Comparison of ENCODE assay signal across 12 cellular contexts in the genomic region with DNA sequence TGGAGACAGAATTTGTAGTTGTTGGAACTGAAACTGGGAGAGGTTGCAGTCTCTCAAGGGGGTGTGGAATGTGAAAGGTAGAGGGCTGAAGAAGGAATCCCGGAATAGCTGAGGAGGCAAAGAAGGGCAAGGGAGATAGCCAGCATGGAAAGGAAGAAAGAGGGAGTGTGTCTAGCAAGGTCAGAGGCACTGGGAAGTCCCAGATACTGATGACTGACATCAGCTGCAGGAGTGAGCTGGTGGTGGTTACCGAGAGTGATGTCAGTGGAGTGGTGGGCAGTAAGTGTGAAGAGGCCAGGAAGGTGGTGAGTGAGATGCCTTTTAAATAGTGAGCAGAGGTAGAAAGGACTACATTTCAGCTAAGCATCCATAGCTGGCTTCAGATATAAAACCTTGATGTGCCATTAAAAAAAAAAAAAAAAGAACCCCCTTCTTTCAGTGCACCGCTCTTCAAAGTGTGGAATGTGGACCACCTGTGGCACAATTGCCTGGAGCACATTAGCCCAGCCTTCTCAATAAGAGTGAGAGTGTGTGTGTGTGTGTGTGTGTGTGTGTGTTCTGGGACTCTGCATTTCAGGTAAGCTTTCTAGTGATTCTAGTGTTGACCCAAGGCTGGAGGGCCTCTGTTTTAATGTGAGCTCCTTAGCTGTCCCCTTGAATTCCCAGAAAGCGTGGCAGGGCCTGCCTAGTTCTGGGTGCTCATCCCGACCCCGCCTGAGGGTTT. TPM values are rescaled to one million over a fixed set of nuclear protein-coding genes. Genes with fewer than 3 reads are reported as not detected.
DNase-seq lines count a peak whose midpoint lies in the region; ATAC-seq and TF ChIP-seq lines count a peak whose summit lies in the region.
"Had no signal": no experiment of that assay in that cellular context is flagged by ENCODE, and none has a peak within 500 bp of the region (broad histone marks: within the 10 kb centered on the region; RNA-seq: fewer than 3 reads in every experiment).

No MANE protein-coding gene starts in this region.

- no peaks in the 10 kb centered on the region for H3K9me3 ChIP-seq in vagina
- H3K9me3 ChIP-seq: HAP-1, uterus had no signal

- DNase-seq in GM12865 (ENCODE audit: low read depth) = peak; percentile 45
- peak; percentile 27 for DNase-seq in activated CD8-positive, alpha-beta memory T cell treated with anti-CD3 and anti-CD28 coated beads, Interleukin-2, amount 50 U/mL, for 24 hours (ENCODE audit: extremely low read depth)
- DNase-seq in stimulated activated CD4-positive, alpha-beta T cell treated with anti-CD3 and anti-CD28 coated beads, Interleukin-12 subunit alpha, Interleukin-12 subunit beta, amount 100 ng/mL, for 4 hours = peak; percentile 13
- no peak for DNase-seq in NCI-H1105 (lab: John Stamatoyannopoulos, UW)
- DNase-seq in midbrain (lab: John Stamatoyannopoulos, UW) = no peak
- DNase-seq in vagina (ENCODE audit: extremely low spot score in 2 of 2) = no peak
- no peak for DNase-seq in coronary artery (ENCODE audit: low spot score)
- DNase-seq: NCI-H2171 treated with DMSO at 0.1 percent for 48 hours, SHP77 treated with DMSO at 0.1 percent for 48 hours, uterus had no signal

- TF ChIP-seq POLR2A in vagina (IDR thresholded peaks at IDR 0.05) = no peak

- H3K4me1 ChIP-seq in vagina = no peaks in the 10 kb centered on the region
- H3K4me1 ChIP-seq: HAP-1, uterus had no signal

- peak; percentile 69 for ATAC-seq in HG02588 (IDR thresholded peaks at IDR 0.05; ENCODE audit: unreplicated experiment)

- no peak overlapping the region for H3K4me3 ChIP-seq in GM12865 (ENCODE audit: low read depth, low read length)
- H3K4me3 ChIP-seq in vagina = no peak overlapping the region
- no peak overlapping the region for H3K4me3 ChIP-seq in coronary artery
- H3K4me3 ChIP-seq: HAP-1, uterus had no signal

- H3K36me3 ChIP-seq in vagina = peaks cover 0 to 18% of the 10 kb centered on the region in 2 donors
- H3K36me3 ChIP-seq: uterus had no signal

- H3K27ac ChIP-seq in vagina (no peak overlapping the region), coronary artery (no peak overlapping the region)
- H3K27ac ChIP-seq: uterus had no signal

- no peak for TF ChIP-seq CTCF in GM12865 (IDR thresholded peaks at IDR 0.05; ENCODE audit: insufficient read depth, low read depth, low read length, missing control alignments)
- TF ChIP-seq CTCF in vagina (IDR thresholded peaks at IDR 0.05) = no peak
- no peak for TF ChIP-seq CTCF in coronary artery (IDR thresholded peaks at IDR 0.05)

- no peaks in the 10 kb centered on the region for H3K27me3 ChIP-seq in vagina
- H3K27me3 ChIP-seq: uterus had no signal

- intact Hi-C loops in vagina (cut with DNase I) = no loop called here

RNA-seq across cellular contexts. Expression of a gene that starts 8.5 kb away (rescaled TPM):
- 47.9 TPM for total RNA-seq in vagina

RNA-seq across cellular contexts. Expression of a gene that starts 8.6 kb away (rescaled TPM):
- total RNA-seq in vagina = 15.5 TPM

RNA-seq across cellular contexts. Expression of a gene that starts 55.0 kb away (rescaled TPM):
- total RNA-seq in vagina = 35.1 TPM

Comparison
In these comparisons a context has a peak if more than half of its experiments do, and no peak if none do; other contexts are left out.
1. DNase-seq: peak in GM12865 (single experiment), activated CD8-positive, alpha-beta memory T cell treated with anti-CD3 and anti-CD28 coated beads, Interleukin-2, amount 50 U/mL, for 24 hours (single experiment) and stimulated activated CD4-positive, alpha-beta T cell treated with anti-CD3 and anti-CD28 coated beads, Interleukin-12 subunit alpha, Interleukin-12 subunit beta, amount 100 ng/mL, for 4 hours (single experiment); none in NCI-H1105 (single experiment), midbrain (single experiment), vagina (0 of 2) and coronary artery (single experiment).